In the genomic region with DNA sequence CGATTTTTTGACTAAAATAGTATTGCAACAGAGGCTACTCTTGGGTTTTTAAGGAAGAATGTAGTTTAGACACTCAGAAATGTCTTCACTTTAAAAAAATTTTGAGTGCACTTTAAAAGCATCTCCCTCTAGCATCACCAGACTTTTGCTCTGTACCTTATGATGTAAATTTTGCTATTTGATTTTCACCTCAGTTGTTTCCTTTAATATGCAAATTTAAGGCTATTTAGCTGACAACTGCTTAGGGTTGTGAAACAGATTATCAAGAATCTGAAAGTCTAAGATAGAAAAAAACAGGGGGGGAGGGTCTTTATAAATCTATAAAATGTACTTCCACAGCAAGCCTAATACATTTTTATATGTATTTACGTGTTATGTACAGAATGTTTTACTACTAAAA, we compare ENCODE assay signal across 7 cellular contexts.
"Had no signal": no experiment of that assay in that cellular context is flagged by ENCODE, and none has a peak within 500 bp of the region (broad histone marks: within the 10 kb centered on the region; RNA-seq: fewer than 3 reads in every experiment).

No MANE protein-coding gene starts in this region.

- H3K27ac ChIP-seq: GM23248, HL-60 had no signal

- FAIRE-seq: HepG2 had no signal

- H3K27me3 Mint-ChIP-seq: IgD-negative memory B cell had no signal

- H3K4me3 Mint-ChIP-seq: IgD-negative memory B cell had no signal

- H3K36me3 Mint-ChIP-seq: IgD-negative memory B cell had no signal

- H3K9ac ChIP-seq: GM23248 had no signal

- H2AFZ ChIP-seq: GM23248 had no signal

- DNase-seq: GM23248, H7, HCEC 1CT, KBM-7 had no signal

- H3K4me3 ChIP-seq: GM23248 had no signal
